In the genomic region with DNA sequence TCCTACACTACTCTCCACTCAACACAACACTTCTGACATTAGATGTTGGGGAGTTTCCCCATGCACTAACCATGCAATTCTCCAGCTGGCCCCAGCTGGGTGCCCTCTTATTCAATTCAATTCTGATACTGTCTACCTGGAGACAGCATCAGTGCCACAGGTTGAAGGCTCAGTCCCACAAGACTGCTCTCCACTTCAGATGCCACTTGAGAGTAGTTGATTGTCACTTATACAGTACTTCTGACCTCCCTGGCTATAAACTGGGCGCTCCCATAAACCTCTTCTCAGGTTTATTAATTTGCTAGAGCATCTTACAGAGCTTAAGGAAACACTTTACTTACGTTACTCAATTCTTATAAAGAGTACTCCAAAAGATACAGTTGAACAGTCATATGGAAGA, we compare ENCODE assay signal across 21 cellular contexts.
DNase-seq lines count a peak whose midpoint lies in the region; ATAC-seq and TF ChIP-seq lines count a peak whose summit lies in the region.
"Had no signal": no experiment of that assay in that cellular context is flagged by ENCODE, and none has a peak within 500 bp of the region (broad histone marks: within the 10 kb centered on the region; RNA-seq: fewer than 3 reads in every experiment).

No MANE protein-coding gene starts in this region.

- in situ Hi-C loops in KBM-7 (cut with MboI; ENCODE audit: low pct_unique_long_range_greater_than_20kb, low sequenced_read_pairs), result no loop called here

- no peak for TF ChIP-seq CTCF in left lung (IDR thresholded peaks at IDR 0.05)

- no peaks in the 10 kb centered on the region for H3K27me3 ChIP-seq in left lung
- H3K27me3 ChIP-seq: BLaER1, SJSA1 had no signal

- no peak overlapping the region for H3K27ac ChIP-seq in left lung
- H3K27ac ChIP-seq: BLaER1, HL-60, PC-9, SJSA1 had no signal

- peak; percentile 89 for ATAC-seq in left lung
- ATAC-seq: HCT116, T-cell had no signal

- H3K9me3 ChIP-seq in left lung, result no peaks in the 10 kb centered on the region
- H3K9me3 ChIP-seq: BLaER1, SJSA1 had no signal

- H3K36me3 ChIP-seq in left lung, result no peaks in the 10 kb centered on the region
- H3K36me3 ChIP-seq: BLaER1, SJSA1 had no signal

- intact Hi-C loops in left lung (cut with DNase I), result no loop called here

- DNase-seq in DMS79 (lab: John Stamatoyannopoulos, UW), result peak; percentile 97
- peak; percentile 47 for DNase-seq in NCI-H128 (lab: John Stamatoyannopoulos, UW; ENCODE audit: unreplicated experiment)
- peak; percentile 70 for DNase-seq in NCI-H345 treated with DMSO at 0.1 percent for 48 hours (lab: John Stamatoyannopoulos, UW; ENCODE audit: unreplicated experiment)
- no peak for DNase-seq in left lung
- no peak for DNase-seq in NCI-H82 (lab: John Stamatoyannopoulos, UW)
- DNase-seq in KBM-7, result no peak
- no peak for DNase-seq in SW480 (ENCODE audit: low spot score)
- DNase-seq: CD4-positive, CD25-positive, alpha-beta regulatory T cell; GF-D8; NCI-H1048; NCI-H1436 treated with DMSO at 0.1 percent for 48 hours; NCI-H2029; NCI-H226; NK-92 treated with Interleukin-12 subunit alpha and Interleukin-12 subunit beta, amount 100 ng/mL, for 24 hours; PC-9; Right ventricle myocardium superior; T-cell had no signal

- no peak overlapping the region for H3K4me3 ChIP-seq in left lung
- H3K4me3 ChIP-seq: BLaER1, PC-9, SJSA1 had no signal

- H3K4me1 ChIP-seq in left lung, result no peaks in the 10 kb centered on the region
- H3K4me1 ChIP-seq: BLaER1, SJSA1 had no signal

Comparison
In these comparisons a context has a peak if more than half of its experiments do, and no peak if none do; other contexts are left out.
1. DNase-seq: peak in DMS79 (single experiment), NCI-H128 (single experiment) and NCI-H345 treated with DMSO at 0.1 percent for 48 hours (single experiment); none in left lung (0 of 2), NCI-H82 (single experiment), KBM-7 (single experiment) and SW480 (single experiment).